Comparison of ENCODE assay signal across 3 cellular contexts in genomic region chr19:13778847-13779246, GRCh38.
TF ChIP-seq lines count a peak whose summit lies in the region.

No MANE protein-coding gene starts in this region.

TF ChIP-seq in HepG2, 621 proteins besides CTCF, POLR2A, EP300 and RAD21 (continues in another document):
- TF ChIP-seq ZNF605 (CRISPR knock-in tag; IDR thresholded peaks at IDR 0.05) (no peak), ZNF451 (CRISPR knock-in tag; IDR thresholded peaks at IDR 0.05) (no peak), ZNF10 (CRISPR knock-in tag; IDR thresholded peaks at IDR 0.05; ENCODE audit: borderline replicate concordance, low read depth) (no peak), YEATS4 (CRISPR knock-in tag; IDR thresholded peaks at IDR 0.05; ENCODE audit: borderline replicate concordance) (no peak), MTF2 (CRISPR knock-in tag; IDR thresholded peaks at IDR 0.05; ENCODE audit: borderline replicate concordance) (no peak), SATB2 (CRISPR knock-in tag; IDR thresholded peaks at IDR 0.05) (no peak), SIX1 (CRISPR knock-in tag; IDR thresholded peaks at IDR 0.05; ENCODE audit: borderline replicate concordance) (no peak), ZNF44 (CRISPR knock-in tag; IDR thresholded peaks at IDR 0.05) (no peak), THAP11 (CRISPR knock-in tag; IDR thresholded peaks at IDR 0.05) (no peak), SNAPC4 (CRISPR knock-in tag; IDR thresholded peaks at IDR 0.05) (no peak), U2AF2 (IDR thresholded peaks at IDR 0.05; ENCODE audit: low read depth, low read length) (no peak)
- TF ChIP-seq, protein P1, sequence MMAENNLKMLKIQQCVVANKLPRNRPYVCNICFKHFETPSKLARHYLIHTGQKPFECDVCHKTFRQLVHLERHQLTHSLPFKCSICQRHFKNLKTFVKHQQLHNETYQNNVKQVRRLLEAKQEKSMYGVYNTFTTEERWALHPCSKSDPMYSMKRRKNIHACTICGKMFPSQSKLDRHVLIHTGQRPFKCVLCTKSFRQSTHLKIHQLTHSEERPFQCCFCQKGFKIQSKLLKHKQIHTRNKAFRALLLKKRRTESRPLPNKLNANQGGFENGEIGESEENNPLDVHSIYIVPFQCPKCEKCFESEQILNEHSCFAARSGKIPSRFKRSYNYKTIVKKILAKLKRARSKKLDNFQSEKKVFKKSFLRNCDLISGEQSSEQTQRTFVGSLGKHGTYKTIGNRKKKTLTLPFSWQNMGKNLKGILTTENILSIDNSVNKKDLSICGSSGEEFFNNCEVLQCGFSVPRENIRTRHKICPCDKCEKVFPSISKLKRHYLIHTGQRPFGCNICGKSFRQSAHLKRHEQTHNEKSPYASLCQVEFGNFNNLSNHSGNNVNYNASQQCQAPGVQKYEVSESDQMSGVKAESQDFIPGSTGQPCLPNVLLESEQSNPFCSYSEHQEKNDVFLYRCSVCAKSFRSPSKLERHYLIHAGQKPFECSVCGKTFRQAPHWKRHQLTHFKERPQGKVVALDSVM (CRISPR knock-in tag; IDR thresholded peaks at IDR 0.05) = peak; percentile 62
- TF ChIP-seq, protein P2, sequence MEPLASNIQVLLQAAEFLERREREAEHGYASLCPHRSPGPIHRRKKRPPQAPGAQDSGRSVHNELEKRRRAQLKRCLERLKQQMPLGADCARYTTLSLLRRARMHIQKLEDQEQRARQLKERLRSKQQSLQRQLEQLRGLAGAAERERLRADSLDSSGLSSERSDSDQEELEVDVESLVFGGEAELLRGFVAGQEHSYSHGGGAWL (CRISPR knock-in tag; IDR thresholded peaks at IDR 0.05) = no peak

TF ChIP-seq in GM23338, 12 proteins besides CTCF, POLR2A, EP300 and RAD21:
- TF ChIP-seq ZNF462 (CRISPR knock-in tag; IDR thresholded peaks at IDR 0.05) (no peak), NANOG (IDR thresholded peaks at IDR 0.05; ENCODE audit: borderline replicate concordance) (no peak), POLR2AphosphoS5 (IDR thresholded peaks at IDR 0.05; ENCODE audit: low read depth) (peak; percentile 16; the same call in 1 of the 2 replicates), EZH2 (IDR thresholded peaks at IDR 0.05; ENCODE audit: low read depth, unreplicated experiment) (no peak), ZNF331 (CRISPR knock-in tag; IDR thresholded peaks at IDR 0.05; ENCODE audit: low read depth) (no peak)
- TF ChIP-seq, protein P3, sequence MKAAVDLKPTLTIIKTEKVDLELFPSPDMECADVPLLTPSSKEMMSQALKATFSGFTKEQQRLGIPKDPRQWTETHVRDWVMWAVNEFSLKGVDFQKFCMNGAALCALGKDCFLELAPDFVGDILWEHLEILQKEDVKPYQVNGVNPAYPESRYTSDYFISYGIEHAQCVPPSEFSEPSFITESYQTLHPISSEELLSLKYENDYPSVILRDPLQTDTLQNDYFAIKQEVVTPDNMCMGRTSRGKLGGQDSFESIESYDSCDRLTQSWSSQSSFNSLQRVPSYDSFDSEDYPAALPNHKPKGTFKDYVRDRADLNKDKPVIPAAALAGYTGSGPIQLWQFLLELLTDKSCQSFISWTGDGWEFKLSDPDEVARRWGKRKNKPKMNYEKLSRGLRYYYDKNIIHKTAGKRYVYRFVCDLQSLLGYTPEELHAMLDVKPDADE (IDR thresholded peaks at IDR 0.05) = no peak

TF ChIP-seq in K562, 482 proteins besides CTCF, POLR2A, EP300 and RAD21:
- no peak for TF ChIP-seq BRF1 (IDR thresholded peaks at IDR 0.05; ENCODE audit: borderline replicate concordance, extremely low read depth, insufficient read length)
- no peak for TF ChIP-seq ZNF140 (CRISPR knock-in tag; IDR thresholded peaks at IDR 0.05)
- TF ChIP-seq BCOR (IDR thresholded peaks at IDR 0.05) = peak; percentile 39; the same call in 1 of the 2 replicates
- TF ChIP-seq ZNF408 (CRISPR knock-in tag; IDR thresholded peaks at IDR 0.05; ENCODE audit: low read depth) = no peak
- TF ChIP-seq ZNF121 (CRISPR knock-in tag; conservative IDR thresholded peaks at IDR 0.05) = peak; percentile 98
- TF ChIP-seq, protein P4, sequence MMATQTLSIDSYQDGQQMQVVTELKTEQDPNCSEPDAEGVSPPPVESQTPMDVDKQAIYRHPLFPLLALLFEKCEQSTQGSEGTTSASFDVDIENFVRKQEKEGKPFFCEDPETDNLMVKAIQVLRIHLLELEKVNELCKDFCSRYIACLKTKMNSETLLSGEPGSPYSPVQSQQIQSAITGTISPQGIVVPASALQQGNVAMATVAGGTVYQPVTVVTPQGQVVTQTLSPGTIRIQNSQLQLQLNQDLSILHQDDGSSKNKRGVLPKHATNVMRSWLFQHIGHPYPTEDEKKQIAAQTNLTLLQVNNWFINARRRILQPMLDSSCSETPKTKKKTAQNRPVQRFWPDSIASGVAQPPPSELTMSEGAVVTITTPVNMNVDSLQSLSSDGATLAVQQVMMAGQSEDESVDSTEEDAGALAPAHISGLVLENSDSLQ (IDR thresholded peaks at IDR 0.05) = peak; percentile 40; the same call in 1 of the 2 replicates
- no peak for TF ChIP-seq SAFB (IDR thresholded peaks at IDR 0.05; ENCODE audit: borderline replicate concordance, low read depth, low read length)
- TF ChIP-seq SUPT5H (IDR thresholded peaks at IDR 0.05) = peak; percentile 47; the same call in 1 of the 2 replicates
- no peak for TF ChIP-seq ZNF232 (CRISPR knock-in tag; IDR thresholded peaks at IDR 0.05)
- TF ChIP-seq HCFC1 (IDR thresholded peaks at IDR 0.05; ENCODE audit: low read depth, low read length) = no peak
- TF ChIP-seq CC2D1A (IDR thresholded peaks at IDR 0.05) = no peak
- TF ChIP-seq NR2C1 (IDR thresholded peaks at IDR 0.05) = no peak
- no peak for TF ChIP-seq NR2C1 (tag; IDR thresholded peaks at IDR 0.05)
- peak; percentile 18 for TF ChIP-seq MEIS2 (IDR thresholded peaks at IDR 0.05; ENCODE audit: partially characterized antibody)
- TF ChIP-seq RBM25 (IDR thresholded peaks at IDR 0.05; ENCODE audit: low read depth, low read length, severe bottlenecking) = peak; percentile 17
- TF ChIP-seq ZNF696 (CRISPR knock-in tag; conservative IDR thresholded peaks at IDR 0.05) = no peak
- no peak for TF ChIP-seq SPI1 (IDR thresholded peaks at IDR 0.05; ENCODE audit: borderline replicate concordance, low read depth, low read length)
- TF ChIP-seq, protein P5, sequence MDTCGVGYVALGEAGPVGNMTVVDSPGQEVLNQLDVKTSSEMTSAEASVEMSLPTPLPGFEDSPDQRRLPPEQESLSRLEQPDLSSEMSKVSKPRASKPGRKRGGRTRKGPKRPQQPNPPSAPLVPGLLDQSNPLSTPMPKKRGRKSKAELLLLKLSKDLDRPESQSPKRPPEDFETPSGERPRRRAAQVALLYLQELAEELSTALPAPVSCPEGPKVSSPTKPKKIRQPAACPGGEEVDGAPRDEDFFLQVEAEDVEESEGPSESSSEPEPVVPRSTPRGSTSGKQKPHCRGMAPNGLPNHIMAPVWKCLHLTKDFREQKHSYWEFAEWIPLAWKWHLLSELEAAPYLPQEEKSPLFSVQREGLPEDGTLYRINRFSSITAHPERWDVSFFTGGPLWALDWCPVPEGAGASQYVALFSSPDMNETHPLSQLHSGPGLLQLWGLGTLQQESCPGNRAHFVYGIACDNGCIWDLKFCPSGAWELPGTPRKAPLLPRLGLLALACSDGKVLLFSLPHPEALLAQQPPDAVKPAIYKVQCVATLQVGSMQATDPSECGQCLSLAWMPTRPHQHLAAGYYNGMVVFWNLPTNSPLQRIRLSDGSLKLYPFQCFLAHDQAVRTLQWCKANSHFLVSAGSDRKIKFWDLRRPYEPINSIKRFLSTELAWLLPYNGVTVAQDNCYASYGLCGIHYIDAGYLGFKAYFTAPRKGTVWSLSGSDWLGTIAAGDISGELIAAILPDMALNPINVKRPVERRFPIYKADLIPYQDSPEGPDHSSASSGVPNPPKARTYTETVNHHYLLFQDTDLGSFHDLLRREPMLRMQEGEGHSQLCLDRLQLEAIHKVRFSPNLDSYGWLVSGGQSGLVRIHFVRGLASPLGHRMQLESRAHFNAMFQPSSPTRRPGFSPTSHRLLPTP (IDR thresholded peaks at IDR 0.05; ENCODE audit: borderline replicate concordance, extremely low read depth, insufficient read length) = no peak
- TF ChIP-seq NCOR1 (IDR thresholded peaks at IDR 0.05) = no peak
